In genomic region chr5:95864944-95865504, GRCh38 we compare ENCODE assay signal across 1 cellular context.
TF ChIP-seq lines count a peak whose summit lies in the region.

No MANE protein-coding gene starts in this region.

TF ChIP-seq in HepG2, 621 proteins besides CTCF, POLR2A, EP300 and RAD21 (continued from another document and continues in another):
- no peak for TF ChIP-seq ZBTB40 (IDR thresholded peaks at IDR 0.05)
- no peak; the same call in 1 of the 2 replicates for TF ChIP-seq ZBTB40 (CRISPR knock-in tag; IDR thresholded peaks at IDR 0.05)
- TF ChIP-seq KAT8 (CRISPR knock-in tag; IDR thresholded peaks at IDR 0.05): peak; percentile 64
- TF ChIP-seq ZNF567 (CRISPR knock-in tag; IDR thresholded peaks at IDR 0.05; ENCODE audit: borderline replicate concordance): 0 out of 2 replicates have a peak, but pooled peaks have one; percentile 36
- peak; percentile 84 for TF ChIP-seq ELF1 (CRISPR knock-in tag; IDR thresholded peaks at IDR 0.05)
- TF ChIP-seq ZFP37 (CRISPR knock-in tag; IDR thresholded peaks at IDR 0.05; ENCODE audit: borderline replicate concordance): peak; percentile 44; the same call in 1 of the 2 replicates
- TF ChIP-seq CENPT (CRISPR knock-in tag; IDR thresholded peaks at IDR 0.05; ENCODE audit: low read depth): no peak
- TF ChIP-seq ZSCAN21 (CRISPR knock-in tag; IDR thresholded peaks at IDR 0.05; ENCODE audit: borderline replicate concordance): 0 out of 2 replicates have a peak, but pooled peaks have one; percentile 10
- 0 out of 2 replicates have a peak, but pooled peaks have one; percentile 67 for TF ChIP-seq ZNF441 (CRISPR knock-in tag; IDR thresholded peaks at IDR 0.05; ENCODE audit: borderline replicate concordance)
- peak; percentile 57; the same call in 1 of the 2 replicates for TF ChIP-seq ZBTB43 (CRISPR knock-in tag; conservative IDR thresholded peaks at IDR 0.05)
- TF ChIP-seq ZNF205 (CRISPR knock-in tag; IDR thresholded peaks at IDR 0.05): 0 out of 2 replicates have a peak, but pooled peaks have one; percentile 19
- peak; percentile 62; the same call in 1 of the 2 replicates for TF ChIP-seq ZNF12 (CRISPR knock-in tag; IDR thresholded peaks at IDR 0.05)
- TF ChIP-seq YEATS4 (CRISPR knock-in tag; IDR thresholded peaks at IDR 0.05; ENCODE audit: borderline replicate concordance): peak; percentile 47; the same call in 1 of the 2 replicates
- TF ChIP-seq RORA (CRISPR knock-in tag; IDR thresholded peaks at IDR 0.05): no peak
- no peak; the same call in 1 of the 2 replicates for TF ChIP-seq ZNF281 (CRISPR knock-in tag; IDR thresholded peaks at IDR 0.05; ENCODE audit: borderline replicate concordance)
- no peak for TF ChIP-seq SIN3A (IDR thresholded peaks at IDR 0.05; ENCODE audit: borderline replicate concordance, low read depth, low read length)
- TF ChIP-seq ZNF580 (CRISPR knock-in tag; IDR thresholded peaks at IDR 0.05; ENCODE audit: borderline replicate concordance, low read depth): peak; percentile 40; the same call in 1 of the 2 replicates
- TF ChIP-seq ZMYM2 (CRISPR knock-in tag; IDR thresholded peaks at IDR 0.05): peak; percentile 87; the same call in 1 of the 2 replicates
- TF ChIP-seq NFYC (CRISPR knock-in tag; IDR thresholded peaks at IDR 0.05): no peak; the same call in 1 of the 2 replicates
- TF ChIP-seq RERE (CRISPR knock-in tag; IDR thresholded peaks at IDR 0.05; ENCODE audit: low read depth): peak; percentile 59; the same call in 1 of the 2 replicates
- TF ChIP-seq CSRNP2 (CRISPR knock-in tag; conservative IDR thresholded peaks at IDR 0.05; ENCODE audit: low read depth): no peak
- no peak for TF ChIP-seq MBNL3 (CRISPR knock-in tag; conservative IDR thresholded peaks at IDR 0.05)
- TF ChIP-seq ZNF530 (CRISPR knock-in tag; IDR thresholded peaks at IDR 0.05; ENCODE audit: low read depth): no peak
- peak; percentile 92; the same call in 1 of the 2 replicates for TF ChIP-seq ZNF710 (CRISPR knock-in tag; IDR thresholded peaks at IDR 0.05; ENCODE audit: borderline replicate concordance)
- TF ChIP-seq HIVEP1 (CRISPR knock-in tag; IDR thresholded peaks at IDR 0.05): no peak
- TF ChIP-seq DRAP1 (CRISPR knock-in tag; IDR thresholded peaks at IDR 0.05): peak; percentile 78
- peak; percentile 75 for TF ChIP-seq HDAC1 (CRISPR knock-in tag; IDR thresholded peaks at IDR 0.05)
- TF ChIP-seq POLR2G (IDR thresholded peaks at IDR 0.05; ENCODE audit: low read depth, low read length): peak; percentile 72
- TF ChIP-seq ZNF543 (CRISPR knock-in tag; IDR thresholded peaks at IDR 0.05): 0 out of 2 replicates have a peak, but pooled peaks have one; percentile 37
